In genomic region chr22:26671317-26672059, GRCh38 we compare ENCODE assay signal across 8 cellular contexts.
DNase-seq lines count a peak whose midpoint lies in the region; ATAC-seq and TF ChIP-seq lines count a peak whose summit lies in the region.

No MANE protein-coding gene starts in this region.

- H3K36me3 Mint-ChIP-seq in memory B cell = peaks cover 4% of the 10 kb centered on the region

- peak overlapping the region; percentile 97 for H3K4me3 Mint-ChIP-seq in memory B cell

- no peaks in the 10 kb centered on the region for H3K27me3 Mint-ChIP-seq in memory B cell

- peak; percentile 65 for ATAC-seq in memory B cell (ENCODE audit: low read depth)
- no peak for ATAC-seq in HG03565 (IDR thresholded peaks at IDR 0.05; ENCODE audit: unreplicated experiment)
- ATAC-seq in GM18517 (IDR thresholded peaks at IDR 0.05; ENCODE audit: unreplicated experiment) = no peak

- POLR2A ChIA-PET in RWPE1 (lab: Yijun Ruan, JAX; ENCODE audit: low non-redundant PET) = interaction anchor here (1.0 kb wide), 1 partner anchor 10 kb away, joined by 3 read pairs; no protein-coding TSS in a partner anchor

- peaks cover 72% of the 10 kb centered on the region for H3K4me1 Mint-ChIP-seq in memory B cell

- TF ChIP-seq CTCF in GM20000 (IDR thresholded peaks at IDR 0.05; ENCODE audit: extremely low read depth, missing control alignments) = no peak
- TF ChIP-seq CTCF in RWPE1 (conservative IDR thresholded peaks at IDR 0.05; ENCODE audit: low read depth) = no peak

- no peaks in the 10 kb centered on the region for H3K9me3 Mint-ChIP-seq in memory B cell

- CTCF ChIA-PET in RWPE1 (lab: Yijun Ruan, JAX) = interaction anchor here (0.5 to 0.6 kb wide), 2 partner anchors 191 to 688 kb away, joined by 4 read pairs; no protein-coding TSS in a partner anchor

- peak overlapping the region; percentile 100 for H3K27ac ChIP-seq in RWPE1

- peak overlapping the region; percentile 99 for H3K27ac Mint-ChIP-seq in memory B cell

- DNase-seq in GM20000 (ENCODE audit: low spot score) (peak; percentile 37), RWPE1 (ENCODE audit: low spot score) (peak; percentile 43), memory B cell (ENCODE audit: low spot score in 2 of 2) (peak; percentile 63 to 70), NCI-H2107 (lab: John Stamatoyannopoulos, UW) (no peak)
- peak; percentile 55 for DNase-seq in activated naive CD4-positive, alpha-beta T cell treated with anti-CD3 and anti-CD28 coated beads, Interleukin-2, amount 50 U/mL, for 16 hours
- DNase-seq in stimulated activated CD8-positive, alpha-beta memory T cell treated with anti-CD3 and anti-CD28 coated beads, Interleukin-4, amount 100 ng/mL, for 48 hours = peak; percentile 83
